ENCODE assay signal across 16 cellular contexts in genomic region chr18:57806201-57806890, GRCh38. TPM values are rescaled to one million over a fixed set of nuclear protein-coding genes. Genes with fewer than 3 reads are reported as not detected.
A peak's percentile ranks its signal among the peaks of the same experiment; 100 is the strongest.
DNase-seq lines count a peak whose midpoint lies in the region; ATAC-seq, FAIRE-seq and TF ChIP-seq lines count a peak whose summit lies in the region.
"Had no signal": no experiment of that assay in that cellular context is flagged by ENCODE, and none has a peak within 500 bp of the region (broad histone marks: within the 10 kb centered on the region; RNA-seq: fewer than 3 reads in every experiment).

No MANE protein-coding gene starts in this region.

- FAIRE-seq in keratinocyte (lab: Jason Lieb, UNC): no peak
- FAIRE-seq: islet of Langerhans had no signal

- TF ChIP-seq CTCF in heart left ventricle (IDR thresholded peaks at IDR 0.05) (no peak), WERI-Rb-1 (IDR thresholded peaks at IDR 0.05; ENCODE audit: low read depth, low read length) (no peak), keratinocyte (optimal IDR thresholded peaks at IDR 0.05 in 1 of 3, IDR thresholded peaks at IDR 0.05 in 1 of 3, conservative IDR thresholded peaks at IDR 0.05 in 1 of 3; ENCODE audit: extremely low read depth in 1 of 3, insufficient read depth in 2 of 3, low read length in 3 of 3) (no peak), upper lobe of left lung (IDR thresholded peaks at IDR 0.05) (no peak)

- dilution Hi-C loops in keratinocyte (cut with MboI; ENCODE audit: extremely low pct_ligation_motif_present, low sequenced_read_pairs): no loop called here

- H3K4me3 ChIP-seq in heart left ventricle (no peak overlapping the region), WERI-Rb-1 (ENCODE audit: low read depth, low read length) (no peak overlapping the region), keratinocyte (ENCODE audit: control insufficient read depth in 2 of 3, extremely low read depth in 1 of 3, insufficient read depth in 2 of 3, low read depth in 1 of 3, low read length in 3 of 3) (no peak overlapping the region), upper lobe of left lung (no peak overlapping the region)
- H3K4me3 ChIP-seq: smooth muscle cell had no signal

- H3K9me3 ChIP-seq in heart left ventricle: peaks cover 0 to 1% (median 0%) of the 10 kb centered on the region in 12 donors
- H3K9me3 ChIP-seq in WERI-Rb-1 (ENCODE audit: severe bottlenecking): peaks cover 6% of the 10 kb centered on the region
- no peaks in the 10 kb centered on the region for H3K9me3 ChIP-seq in keratinocyte (ENCODE audit: control insufficient read depth, low read depth, low read length)
- H3K9me3 ChIP-seq in upper lobe of left lung: no peaks in the 10 kb centered on the region

- DNase-seq in heart left ventricle (no peak), left ventricle myocardium superior (no peak), WERI-Rb-1 (peak; percentile 82), keratinocyte (ENCODE audit: low read depth, low spot score) (no peak), upper lobe of left lung (no peak), T-helper 9 cell (no peak)
- DNase-seq in activated CD8-positive, alpha-beta memory T cell treated with anti-CD3 and anti-CD28 coated beads, Interleukin-2, amount 50 U/mL, for 48 hours: no peak
- DNase-seq: 8988T; activated effector memory CD4-positive, alpha-beta T cell treated with anti-CD3 and anti-CD28 coated beads, Interleukin-2, amount 50 U/mL, for 16 hours; CD8-positive, alpha-beta T cell; NCI-H2081; NCI-H69; T-helper 17 cell had no signal

- ATAC-seq in heart left ventricle (no peak), left ventricle myocardium superior (no peak), upper lobe of left lung (ENCODE audit: low FRiP score in 2 of 2) (no peak), GM19452 (IDR thresholded peaks at IDR 0.05; ENCODE audit: unreplicated experiment) (no peak)
- ATAC-seq: CD8-positive, alpha-beta T cell; T-helper 17 cell had no signal

- 68 to 98% (median 90%) methylated on average over 7 of the region's 7 CpGs for WGBS in heart left ventricle, 4 donors
- 67 to 92% methylated on average over 7 of the region's 7 CpGs for WGBS in upper lobe of left lung, 2 donors

- H3K9me1 ChIP-seq in keratinocyte (ENCODE audit: control insufficient read depth, extremely low read depth, insufficient read depth, low read length): no peaks in the 10 kb centered on the region

- TF ChIP-seq POLR2A in heart left ventricle (IDR thresholded peaks at IDR 0.05) (no peak), upper lobe of left lung (IDR thresholded peaks at IDR 0.05) (no peak)

- H4K20me1 ChIP-seq in keratinocyte (ENCODE audit: control insufficient read depth, extremely low read depth, insufficient read depth, low read length): no peaks in the 10 kb centered on the region

- H3K27me3 ChIP-seq in heart left ventricle (peaks cover 0 to 36% (median 0%) of the 10 kb centered on the region in 9 donors), WERI-Rb-1 (ENCODE audit: insufficient read depth, low read depth, severe bottlenecking) (no peaks in the 10 kb centered on the region), keratinocyte (ENCODE audit: control insufficient read depth, extremely low read depth, insufficient read depth, low read length) (no peaks in the 10 kb centered on the region), upper lobe of left lung (no peaks in the 10 kb centered on the region)

- H3K4me1 ChIP-seq in heart left ventricle (peaks cover 0 to 52% (median 33%) of the 10 kb centered on the region in 12 donors), keratinocyte (ENCODE audit: control insufficient read depth, extremely low read depth, insufficient read depth, low read length) (peaks cover 32% of the 10 kb centered on the region), upper lobe of left lung (peaks cover 7 to 37% (median 14%) of the 10 kb centered on the region in 4 donors)

- H3K36me3 ChIP-seq in heart left ventricle (no peaks in the 10 kb centered on the region), WERI-Rb-1 (no peaks in the 10 kb centered on the region), keratinocyte (ENCODE audit: control insufficient read depth in 2 of 2, extremely low read depth in 1 of 2, insufficient read depth in 2 of 2, low read length in 2 of 2) (no peaks in the 10 kb centered on the region), upper lobe of left lung (no peaks in the 10 kb centered on the region)

- peaks cover 10% of the 10 kb centered on the region for H3K79me2 ChIP-seq in keratinocyte (ENCODE audit: control insufficient read depth, insufficient read depth, low read length)

- intact Hi-C loops in heart left ventricle (cut with DNase I) (loop anchor here in 3 of 10 donors (10.0 kb wide), 4 partner anchors 62 to 172 kb away; no protein-coding TSS in a partner anchor), left ventricle myocardium superior (cut with micrococcal nuclease) (no loop called here)

- H2AFZ ChIP-seq in keratinocyte (ENCODE audit: control insufficient read depth, low read length): no peak overlapping the region

- peak overlapping the region; percentile 28 for H3K4me2 ChIP-seq in keratinocyte (ENCODE audit: control insufficient read depth, extremely low read depth, insufficient read depth, low read depth, low read length)
- H3K4me2 ChIP-seq: smooth muscle cell had no signal

- no peak for TF ChIP-seq EP300 in upper lobe of left lung (IDR thresholded peaks at IDR 0.05)

- H3K27ac ChIP-seq in heart left ventricle (peak overlapping the region in 9 of 12 donors; percentile 3 to 80 (median 66)), WERI-Rb-1 (peak overlapping the region; percentile 57), keratinocyte (ENCODE audit: control insufficient read depth, insufficient read depth, low read length) (no peak overlapping the region), upper lobe of left lung (peak overlapping the region in 3 of 4 donors; percentile 17 to 69 (median 18))

- H3K9ac ChIP-seq in keratinocyte (ENCODE audit: control insufficient read depth, extremely low read depth, insufficient read depth, low read length): no peak overlapping the region

RNA-seq across cellular contexts. Expression of gene ATP8B1, which starts 3.2 kb away (rescaled TPM):
- 10 to 100 TPM in 1 of 9 donors, 1 to 10 TPM in 8; 5.3 to 12.8 (median 6.5) TPM for total RNA-seq in heart left ventricle
- polyA plus RNA-seq in heart left ventricle: 1 to 10 TPM; 3.0 to 3.7 TPM
- 4.0 TPM for total RNA-seq in left ventricle myocardium superior
- polyA plus RNA-seq in keratinocyte: 14.6 to 20.4 TPM (median 15.7 TPM) in 3 replicates
- polyA plus RNA-seq in keratinocyte (2011; ENCODE audit: low read depth): 19.7 TPM
- 6.4 and 11.7 TPM in 2 replicates for polyA plus RNA-seq in keratinocyte (2011; cell fraction: cytosol; rRNA removed)
- 17.7 and 22.2 TPM in 2 replicates for polyA plus RNA-seq in keratinocyte (2011; cell fraction: nucleus; rRNA removed)
- polyA plus RNA-seq in keratinocyte (2012; ENCODE audit: low replicate concordance): 8.7 and 8.9 TPM in 2 replicates
- polyA minus RNA-seq in keratinocyte: 8.7 to 37.3 TPM (median 21.5 TPM) in 3 replicates
- polyA minus RNA-seq in keratinocyte (2011; cell fraction: cytosol; rRNA and poly(A)+ RNA removed): 10.0 TPM
- 27.5 and 45.5 TPM in 2 replicates for polyA minus RNA-seq in keratinocyte (2011; cell fraction: nucleus; rRNA and poly(A)+ RNA removed)
- 10 to 100 TPM; 19.6 to 36.5 (median 26.0) TPM for total RNA-seq in upper lobe of left lung
- total RNA-seq: CD8-positive, alpha-beta T cell; T-helper 17 cell had no signal
